13 cellular contexts compared by ENCODE assay signal in genomic region chr16:8928467-8928957, GRCh38. TPM values are rescaled to one million over a fixed set of nuclear protein-coding genes. Genes with fewer than 3 reads are reported as not detected.
DNase-seq lines count a peak whose midpoint lies in the region; ATAC-seq and TF ChIP-seq lines count a peak whose summit lies in the region.
"Had no signal": no experiment of that assay in that cellular context is flagged by ENCODE, and none has a peak within 500 bp of the region (broad histone marks: within the 10 kb centered on the region; RNA-seq: fewer than 3 reads in every experiment).

No MANE protein-coding gene starts in this region.

- H3K27me3 Mint-ChIP-seq in MCF 10A (ENCODE audit: insufficient read depth, unreplicated experiment) = no peaks in the 10 kb centered on the region
- no peaks in the 10 kb centered on the region for H3K27me3 Mint-ChIP-seq in stimulated activated naive CD8-positive, alpha-beta T cell treated with anti-CD3 and anti-CD28 coated beads, Interleukin-15, Interleukin-2, amounts not matched to agents 100 ng/mL and 50 ng/mL, for 24 hours
- H3K27me3 Mint-ChIP-seq: CD4-positive, CD25-positive, alpha-beta regulatory T cell had no signal

- H3K9me3 ChIP-seq in mammary epithelial cell (replicated peaks; ENCODE audit: insufficient read depth, low read length) = no peaks in the 10 kb centered on the region
- H3K9me3 ChIP-seq in right cardiac atrium (ENCODE audit: control insufficient read depth, low read length) = no peaks in the 10 kb centered on the region

- H3K36me3 Mint-ChIP-seq in MCF 10A (ENCODE audit: insufficient read depth, unreplicated experiment) = peaks cover 55% of the 10 kb centered on the region
- H3K36me3 Mint-ChIP-seq in stimulated activated naive CD8-positive, alpha-beta T cell treated with anti-CD3 and anti-CD28 coated beads, Interleukin-15, Interleukin-2, amounts not matched to agents 100 ng/mL and 50 ng/mL, for 24 hours (ENCODE audit: low read depth) = peaks cover 56% of the 10 kb centered on the region

- H3K4me1 ChIP-seq in mammary epithelial cell (ENCODE audit: insufficient read depth, low read length) (no peaks in the 10 kb centered on the region), right cardiac atrium (ENCODE audit: control insufficient read depth, insufficient read depth, low read length) (peaks cover 11% of the 10 kb centered on the region)

- H2AFZ ChIP-seq in mammary epithelial cell (ENCODE audit: low read depth, low read length) = no peak overlapping the region

- POLR2A ChIA-PET in MCF 10A (lab: Yijun Ruan, JAX) = interaction anchor here (0.7 to 0.8 kb wide), 2 partner anchors 9 to 80 kb away, joined by 3 to 4 read pairs; no protein-coding TSS in a partner anchor

- intact Hi-C loops in mammary epithelial cell (cut with micrococcal nuclease) (no loop called here), MCF 10A (cut with micrococcal nuclease) (no loop called here), right cardiac atrium (cut with DNase I) (no loop called here)

- peaks cover 99% of the 10 kb centered on the region for H3K79me2 ChIP-seq in mammary epithelial cell (ENCODE audit: insufficient read depth, low read length)

- no peak overlapping the region for H3K27ac Mint-ChIP-seq in MCF 10A (ENCODE audit: low read depth, unreplicated experiment)
- peak overlapping the region; percentile 75 for H3K27ac Mint-ChIP-seq in stimulated activated naive CD8-positive, alpha-beta T cell treated with anti-CD3 and anti-CD28 coated beads, Interleukin-15, Interleukin-2, amounts not matched to agents 100 ng/mL and 50 ng/mL, for 24 hours

- DNase-seq in mammary epithelial cell = no peak
- DNase-seq in MCF 10A (ENCODE audit: unreplicated experiment) = no peak
- peak; percentile 39 to 65 for DNase-seq in activated CD4-positive, alpha-beta T cell treated with anti-CD3 and anti-CD28 coated beads, Interleukin-2, amount 50 U/mL, for 48 hours
- peak in 1 of 3 donors; percentile 54 for DNase-seq in right cardiac atrium
- DNase-seq in NCI-H524 (lab: John Stamatoyannopoulos, UW) = no peak
- DNase-seq: CD4-positive, CD25-positive, alpha-beta regulatory T cell had no signal

- H3K9ac ChIP-seq in mammary epithelial cell (ENCODE audit: insufficient read depth, low read length) = no peak overlapping the region

- H3K4me1 Mint-ChIP-seq in MCF 10A (ENCODE audit: insufficient read depth, unreplicated experiment) = peaks cover 12% of the 10 kb centered on the region
- peaks cover 73% of the 10 kb centered on the region for H3K4me1 Mint-ChIP-seq in stimulated activated naive CD8-positive, alpha-beta T cell treated with anti-CD3 and anti-CD28 coated beads, Interleukin-15, Interleukin-2, amounts not matched to agents 100 ng/mL and 50 ng/mL, for 24 hours (ENCODE audit: low read depth)

- WGBS in mammary epithelial cell (ENCODE audit: low coverage, missing lambda C conversion rate) = 75% methylated on average over 10 of the region's 10 CpGs
- 76% methylated on average over 10 of the region's 10 CpGs for WGBS in right cardiac atrium

- ATAC-seq in right cardiac atrium = peak; percentile 34 to 64
- no peak for ATAC-seq in HG03039 (IDR thresholded peaks at IDR 0.05; ENCODE audit: unreplicated experiment)
- no peak for ATAC-seq in HG02884 (IDR thresholded peaks at IDR 0.05; ENCODE audit: unreplicated experiment)

- TF ChIP-seq CTCF in mammary epithelial cell (conservative IDR thresholded peaks at IDR 0.05 in 1 of 2, IDR thresholded peaks at IDR 0.05 in 1 of 2; ENCODE audit: extremely low read depth in 1 of 2, insufficient read depth in 1 of 2, low read depth in 1 of 2, low read length in 2 of 2) (no peak), MCF 10A (IDR thresholded peaks at IDR 0.05; ENCODE audit: unreplicated experiment) (no peak)

- in situ Hi-C loops in mammary epithelial cell (cut with MboI; ENCODE audit: low sequenced_read_pairs in 2 of 2) = no loop called here

- CTCF ChIA-PET in mammary epithelial cell (lab: Charles Lee; ENCODE audit: low non-redundant PET) (no interaction called here), MCF 10A (lab: Yijun Ruan, JAX) (interaction anchor here (0.9 to 1.7 kb wide), 4 partner anchors 8 to 105 kb away, joined by 3 to 4 read pairs (median 4); no protein-coding TSS in a partner anchor)

- H3K36me3 ChIP-seq in mammary epithelial cell (ENCODE audit: insufficient read depth, low read length) = peaks cover 3% of the 10 kb centered on the region

- H3K27ac ChIP-seq in mammary epithelial cell (ENCODE audit: insufficient read depth, low read depth, low read length) (no peak overlapping the region), right cardiac atrium (ENCODE audit: low read length) (no peak overlapping the region)

- H3K4me3 ChIP-seq in mammary epithelial cell (replicated peaks in 1 of 3; ENCODE audit: insufficient read depth in 1 of 3, low read depth in 2 of 3, low read length in 3 of 3) = no peak overlapping the region
- H3K4me3 ChIP-seq in right cardiac atrium (ENCODE audit: low read length) = no peak overlapping the region

- H4K20me1 ChIP-seq in mammary epithelial cell (ENCODE audit: insufficient read depth, low read length) = peaks cover 34% of the 10 kb centered on the region

- H3K9me3 Mint-ChIP-seq in MCF 10A (ENCODE audit: unreplicated experiment) = no peaks in the 10 kb centered on the region
- H3K9me3 Mint-ChIP-seq in stimulated activated naive CD8-positive, alpha-beta T cell treated with anti-CD3 and anti-CD28 coated beads, Interleukin-15, Interleukin-2, amounts not matched to agents 100 ng/mL and 50 ng/mL, for 24 hours = no peaks in the 10 kb centered on the region
- H3K9me3 Mint-ChIP-seq: CD4-positive, CD25-positive, alpha-beta regulatory T cell had no signal

- no peak overlapping the region for H3K4me2 ChIP-seq in mammary epithelial cell (ENCODE audit: insufficient read depth, low read depth, low read length)

- H3K4me3 Mint-ChIP-seq in MCF 10A (ENCODE audit: unreplicated experiment) = no peak overlapping the region
- peak overlapping the region; percentile 54 for H3K4me3 Mint-ChIP-seq in stimulated activated naive CD8-positive, alpha-beta T cell treated with anti-CD3 and anti-CD28 coated beads, Interleukin-15, Interleukin-2, amounts not matched to agents 100 ng/mL and 50 ng/mL, for 24 hours
- H3K4me3 Mint-ChIP-seq: CD4-positive, CD25-positive, alpha-beta regulatory T cell had no signal

- dilution Hi-C loops in mammary epithelial cell (cut with HindIII; ENCODE audit: low sequenced_read_pairs) = loop anchor here (5.0 kb wide), 1 partner anchor 41 kb away; no protein-coding TSS in a partner anchor

- H3K27me3 ChIP-seq in mammary epithelial cell (ENCODE audit: insufficient read depth, low read length) (no peaks in the 10 kb centered on the region), right cardiac atrium (ENCODE audit: control insufficient read depth, insufficient read depth) (no peaks in the 10 kb centered on the region)

- BruUV-seq in mammary epithelial cell (replicated peaks; lab: Mats Ljungman, UMichigan) (TSS peak; percentile 15), MCF 10A (replicated peaks; lab: Mats Ljungman, UMichigan) (no TSS peak)

RNA-seq across cellular contexts. Expression of gene USP7, which starts 35.2 kb away (rescaled TPM):
- total RNA-seq in mammary epithelial cell (100 to 1,000 TPM in 1 of 2 donors, 10 to 100 TPM in 1; 52.7 to 113 TPM), MCF 10A (2022) (81.2 and 108 TPM in 2 replicates), right cardiac atrium (10 to 100 TPM; 67.1 to 83.3 (median 71.2) TPM)
- polyA plus RNA-seq in mammary epithelial cell (14.8 TPM), right cardiac atrium (25.1 TPM)
- 431 TPM for polyA minus RNA-seq in mammary epithelial cell

RNA-seq across cellular contexts. Expression of gene LITAFD, which starts 46.4 kb away (rescaled TPM):
- total RNA-seq in mammary epithelial cell (not detected), MCF 10A (2022) (not detected in 2 replicates), right cardiac atrium (not detected)
- polyA plus RNA-seq in mammary epithelial cell (not detected), right cardiac atrium (not detected)
- not detected for polyA minus RNA-seq in mammary epithelial cell
- total RNA-seq: CD4-positive, CD25-positive, alpha-beta regulatory T cell; M059J; osteoblast; T-helper 2 cell treated with Interferon-gamma antibody and Interleukin-4, amounts not matched to agents 100 ng/mL and 5 ng/mL, for 36 hours had no signal
- polyA plus RNA-seq: CD4-positive, CD25-positive, alpha-beta regulatory T cell; keratinocyte had no signal

RNA-seq across cellular contexts. Expression of gene CARHSP1, which starts 59.7 kb away (rescaled TPM):
- total RNA-seq in mammary epithelial cell = 10 to 100 TPM; 50.2 to 51.7 TPM
- 64.3 TPM for polyA plus RNA-seq in mammary epithelial cell
- 37.8 TPM for polyA minus RNA-seq in mammary epithelial cell
- 23.9 and 27.8 TPM in 2 replicates for total RNA-seq in MCF 10A (2022)
- total RNA-seq in right cardiac atrium = 10 to 100 TPM; 28.6 to 37.2 (median 35.0) TPM
- polyA plus RNA-seq in right cardiac atrium = 75.0 TPM

Comparison
In these comparisons a context has a peak if more than half of its experiments do, and no peak if none do; other contexts are left out.
1. DNase-seq: peak in activated CD4-positive, alpha-beta T cell treated with anti-CD3 and anti-CD28 coated beads, Interleukin-2, amount 50 U/mL, for 48 hours (2 of 2); none in mammary epithelial cell (single experiment), MCF 10A (single experiment) and NCI-H524 (0 of 2).
2. ATAC-seq: peak in right cardiac atrium (2 of 2); none in HG03039 (single experiment) and HG02884 (single experiment).